Comparison of ENCODE assay signal across 26 cellular contexts in genomic region chr1:156384007-156384406, GRCh38. TPM values are rescaled to one million over a fixed set of nuclear protein-coding genes. Genes with fewer than 3 reads are reported as not detected.
A peak's percentile ranks its signal among the peaks of the same experiment; 100 is the strongest.
DNase-seq lines count a peak whose midpoint lies in the region; ATAC-seq, FAIRE-seq and TF ChIP-seq lines count a peak whose summit lies in the region.
"Had no signal": no experiment of that assay in that cellular context is flagged by ENCODE, and none has a peak within 500 bp of the region (broad histone marks: within the 10 kb centered on the region; RNA-seq: fewer than 3 reads in every experiment).

No MANE protein-coding gene starts in this region.

- FAIRE-seq in GM12891 (lab: Jason Lieb, UNC): no peak
- no peak for FAIRE-seq in GM12892 (lab: Jason Lieb, UNC)
- FAIRE-seq: A549, GM12878, GM18507, HepG2 had no signal

- peaks cover 26 to 32% (median 31%) of the 10 kb centered on the region in 11 experiments for H3K27me3 ChIP-seq in BLaER1 treated with 17β-estradiol and CSF1 and Interleukin-3, amounts not matched to agents 10 nM and 100 nM

- H4K20me1 ChIP-seq in BLaER1 treated with 17β-estradiol and CSF1 and Interleukin-3, amounts not matched to agents 10 nM and 100 nM: peaks cover 0 to 9% (median 0%) of the 10 kb centered on the region in 11 experiments; a peak in 1 of 22 replicates

- TF ChIP-seq POLR2A in GM12891 (IDR thresholded peaks at IDR 0.05; ENCODE audit: low read depth, low read length): no peak
- TF ChIP-seq POLR2A in NB4 (IDR thresholded peaks at IDR 0.05; ENCODE audit: extremely low read depth, insufficient read length): no peak
- no peak for TF ChIP-seq POLR2A in GM12892 (IDR thresholded peaks at IDR 0.05; ENCODE audit: low read depth, low read length)

- peaks cover 23 to 39% (median 31%) of the 10 kb centered on the region in 10 experiments for H3K4me1 ChIP-seq in BLaER1 treated with 17β-estradiol and CSF1 and Interleukin-3, amounts not matched to agents 10 nM and 100 nM
- H3K4me1 ChIP-seq in mucosa of descending colon (ENCODE audit: low read depth): no peaks in the 10 kb centered on the region
- H3K4me1 ChIP-seq: Peyer's patch had no signal

- peak overlapping the region in 3 of 11 experiments; percentile 10 to 15 (median 13); a peak in 1 of 22 replicates for H3K9ac ChIP-seq in BLaER1 treated with 17β-estradiol and CSF1 and Interleukin-3, amounts not matched to agents 10 nM and 100 nM

- H3K36me3 ChIP-seq in BLaER1 treated with 17β-estradiol and CSF1 and Interleukin-3, amounts not matched to agents 10 nM and 100 nM: no peaks in the 10 kb centered on the region
- H3K36me3 ChIP-seq in mucosa of descending colon (ENCODE audit: low read depth): no peaks in the 10 kb centered on the region
- H3K36me3 ChIP-seq: Peyer's patch had no signal

- intact Hi-C loops in left colon (cut with DNase I, micrococcal nuclease) (loop anchor here in 1 of 2 donors (2.0 to 10.0 kb wide), 2 partner anchors 61 to 221 kb away; partner anchors contain the start of gene GPATCH4), mucosa of descending colon (cut with DNase I, micrococcal nuclease) (loop anchor here (2.0 to 10.0 kb wide), 2 partner anchors 61 to 231 kb away; partner anchors contain the start of gene HAPLN2 (in 1 of the 2))

- peak overlapping the region; percentile 50 to 83 (median 65); a peak in 21 of 22 replicates for H3K4me2 ChIP-seq in BLaER1 treated with 17β-estradiol and CSF1 and Interleukin-3, amounts not matched to agents 10 nM and 100 nM
- H3K4me2 ChIP-seq: A549, GM23338 had no signal

- TF ChIP-seq CTCF in NB4 (IDR thresholded peaks at IDR 0.05; ENCODE audit: low read depth, low read length) (no peak), mucosa of descending colon (IDR thresholded peaks at IDR 0.05) (no peak)

- no peaks in the 10 kb centered on the region for H3K9me3 ChIP-seq in BLaER1 treated with 17β-estradiol and CSF1 and Interleukin-3, amounts not matched to agents 10 nM and 100 nM (replicated peaks in 1 of 11)
- H3K9me3 ChIP-seq in mucosa of descending colon: no peaks in the 10 kb centered on the region
- H3K9me3 ChIP-seq: A549, Peyer's patch had no signal

- H3K27ac ChIP-seq in BLaER1 treated with 17β-estradiol and CSF1 and Interleukin-3, amounts not matched to agents 10 nM and 100 nM: peak overlapping the region in 9 of 11 experiments; percentile 15 to 60 (median 43); a peak in 14 of 22 replicates
- H3K27ac ChIP-seq: A549, Peyer's patch had no signal

- H3K4me3 ChIP-seq in BLaER1 treated with 17β-estradiol and CSF1 and Interleukin-3, amounts not matched to agents 10 nM and 100 nM: no peak overlapping the region
- H3K4me3 ChIP-seq in NB4 (ENCODE audit: low read depth, low read length): no peak overlapping the region
- H3K4me3 ChIP-seq in mucosa of descending colon: no peak overlapping the region
- H3K4me3 ChIP-seq: A549, GM12878, GM23338, Peyer's patch had no signal

- ATAC-seq in left colon (no peak), mucosa of descending colon (no peak)
- ATAC-seq: A549, GM12878, GM23338, HepG2 had no signal

- DNase-seq in GM12891 (ENCODE audit: insufficient read length, low spot score): no peak
- DNase-seq in NB4 (ENCODE audit: low read depth): peak; percentile 74
- peak; percentile 4 for DNase-seq in epidermal melanocyte (ENCODE audit: insufficient read length, low spot score)
- DNase-seq in NCI-H2107 treated with DMSO at 0.1 percent for 48 hours (lab: John Stamatoyannopoulos, UW; ENCODE audit: unreplicated experiment): no peak
- DNase-seq in left colon: no peak
- no peak for DNase-seq in mucosa of descending colon
- no peak for DNase-seq in GM12892 (ENCODE audit: insufficient read length)
- DNase-seq: C1 segment of cervical spinal cord, DMS 273 treated with DMSO at 0.1 percent for 48 hours, HFFc6, KG1, NCI-H1105, NCI-H187, NCI-H2107, NCI-H2227 treated with DMSO at 0.1 percent for 48 hours, NCI-H524, NCI-H82, Peyer's patch had no signal

TF ChIP-seq in GM12891, 5 proteins besides CTCF, POLR2A, EP300 and RAD21:
- TF ChIP-seq SPI1 (IDR thresholded peaks at IDR 0.05; ENCODE audit: low read depth, low read length) (peak; percentile 21; the same call in 1 of the 2 replicates), TAF1 (IDR thresholded peaks at IDR 0.05; ENCODE audit: low read depth, low read length) (no peak), POU2F2 (IDR thresholded peaks at IDR 0.05; ENCODE audit: low read depth, low read length) (no peak), PAX5 (IDR thresholded peaks at IDR 0.05; ENCODE audit: insufficient read depth, low read length, severe bottlenecking) (no peak)

RNA-seq across cellular contexts. Expression of gene RHBG, which starts 15.0 kb away (rescaled TPM):
- 0.08 TPM for polyA plus RNA-seq in GM12891 (2012; ENCODE audit: low read depth, missing spikeins)
- total RNA-seq in left colon: not detected
- not detected for total RNA-seq in mucosa of descending colon
- polyA plus RNA-seq in GM12892 (2012; ENCODE audit: missing spikeins): 0.85 TPM
- total RNA-seq: GM12878, HFFc6, M059J, SK-MEL-5 had no signal
- polyA plus RNA-seq: GM12878 had no signal

RNA-seq across cellular contexts. Expression of gene TSACC, which starts 45.7 kb away (rescaled TPM):
- polyA plus RNA-seq in GM12891 (2012; ENCODE audit: low read depth, missing spikeins): 0.30 TPM
- total RNA-seq in left colon (not detected), mucosa of descending colon (under 1 TPM in 1 of 3 donors, not detected in 2; 0.87 TPM)
- polyA plus RNA-seq in GM12892 (2012; ENCODE audit: missing spikeins): 0.74 TPM
- total RNA-seq: GM12878, M059J, Peyer's patch had no signal

RNA-seq across cellular contexts. Expression of gene CCT3, which starts 45.9 kb away (rescaled TPM):
- polyA plus RNA-seq in GM12891 (2012; ENCODE audit: low read depth, missing spikeins): 228 TPM
- total RNA-seq in left colon (100 to 1,000 TPM; 116 to 119 TPM), mucosa of descending colon (100 to 1,000 TPM; 117 to 157 (median 133) TPM)
- polyA plus RNA-seq in GM12892 (2012; ENCODE audit: missing spikeins): 252 TPM

Comparison
In these comparisons a context has a peak if more than half of its experiments do, and no peak if none do; other contexts are left out.
1. DNase-seq: peak in NB4 (single experiment) and epidermal melanocyte (single experiment); none in GM12891 (single experiment), NCI-H2107 treated with DMSO at 0.1 percent for 48 hours (single experiment), left colon (0 of 2), mucosa of descending colon (0 of 3) and GM12892 (single experiment).